8 cellular contexts compared by ENCODE assay signal in genomic region chr4:10117424-10118354, GRCh38. TPM values are rescaled to one million over a fixed set of nuclear protein-coding genes. Genes with fewer than 3 reads are reported as not detected.
DNase-seq lines count a peak whose midpoint lies in the region; ATAC-seq and TF ChIP-seq lines count a peak whose summit lies in the region.

No MANE protein-coding gene starts in this region.

- peaks cover 46% of the 10 kb centered on the region for H3K4me1 Mint-ChIP-seq in central memory CD8-positive, alpha-beta T cell
- peaks cover 44% of the 10 kb centered on the region for H3K4me1 Mint-ChIP-seq in memory B cell

- peak overlapping the region; percentile 56 for H2AFZ ChIP-seq in GM23248

- peaks cover 35% of the 10 kb centered on the region for H3K79me2 ChIP-seq in GM23248 (ENCODE audit: insufficient read depth)

- H3K4me3 ChIP-seq in GM23248, result peak overlapping the region; percentile 75
- H3K4me3 ChIP-seq in tibial artery, result peak overlapping the region; percentile 86 to 93

- H4K20me1 ChIP-seq in GM23248 (ENCODE audit: insufficient read depth), result 0 out of 2 replicates have a peak, but pooled peaks cover 3% of the 10 kb centered on the region

- no peaks in the 10 kb centered on the region for H3K9me2 ChIP-seq in GM23248 (ENCODE audit: insufficient read depth)

- H3K9ac ChIP-seq in GM23248, result peak overlapping the region; percentile 93

- H3K36me3 Mint-ChIP-seq in central memory CD8-positive, alpha-beta T cell (ENCODE audit: insufficient read depth), result peaks cover 45% of the 10 kb centered on the region
- peaks cover 13% of the 10 kb centered on the region for H3K36me3 Mint-ChIP-seq in memory B cell

- intact Hi-C loops in tibial artery (cut with DNase I; ENCODE audit: low total_unique reads), result loop anchor here (2.0 kb wide), 1 partner anchor 17 kb away; no protein-coding TSS in a partner anchor

- WGBS in GM23248 (ENCODE audit: low coverage in 1 of 2, low lambda C conversion rate in 2 of 2, missing lambda C conversion rate in 2 of 2), 2 experiments, result 32 to 36% methylated on average over 20 to 22 of the region's 22 CpGs

- H3K4me2 ChIP-seq in GM23248 (ENCODE audit: unreplicated experiment), result peak overlapping the region; percentile 95

- H3K9me3 Mint-ChIP-seq in central memory CD8-positive, alpha-beta T cell, result no peaks in the 10 kb centered on the region
- H3K9me3 Mint-ChIP-seq in memory B cell, result no peaks in the 10 kb centered on the region

- peak overlapping the region; percentile 96 for H3K27ac Mint-ChIP-seq in central memory CD8-positive, alpha-beta T cell (ENCODE audit: low read depth)
- peak overlapping the region; percentile 98 for H3K27ac Mint-ChIP-seq in memory B cell

- H3K4me3 Mint-ChIP-seq in central memory CD8-positive, alpha-beta T cell, result peak overlapping the region; percentile 98
- H3K4me3 Mint-ChIP-seq in memory B cell, result peak overlapping the region; percentile 87

- ATAC-seq in central memory CD8-positive, alpha-beta T cell (replicated peaks; ENCODE audit: extremely low read depth, poor library complexity, severe bottlenecking), result no peak
- ATAC-seq in memory B cell (ENCODE audit: low read depth) (peak; percentile 12), HG03280 (IDR thresholded peaks at IDR 0.05; ENCODE audit: unreplicated experiment) (no peak)

- in situ Hi-C loops in GM23248 (cut with MboI), result no loop called here

- H3K9me3 ChIP-seq in GM23248 (ENCODE audit: low read depth) (no peaks in the 10 kb centered on the region), tibial artery (no peaks in the 10 kb centered on the region)

- no peak for TF ChIP-seq CTCF in tibial artery (IDR thresholded peaks at IDR 0.05)

- H3K27ac ChIP-seq in GM23248 (peak overlapping the region; percentile 88), tibial artery (peak overlapping the region; percentile 95 to 96)

- H3K36me3 ChIP-seq in GM23248 (ENCODE audit: low read depth) (peaks cover 24% of the 10 kb centered on the region), tibial artery (peaks cover 23 to 27% (median 26%) of the 10 kb centered on the region in 3 donors)

- peaks cover 44% of the 10 kb centered on the region for H3F3A ChIP-seq in GM23248 (ENCODE audit: insufficient read depth)

- H3K27me3 Mint-ChIP-seq in central memory CD8-positive, alpha-beta T cell, result no peaks in the 10 kb centered on the region
- H3K27me3 Mint-ChIP-seq in memory B cell, result no peaks in the 10 kb centered on the region

- peak; percentile 26 for DNase-seq in Ammon's horn (ENCODE audit: low spot score)
- DNase-seq in GM23248, result peak; percentile 39
- peak; percentile 83 for DNase-seq in SIG-M5 treated with dmso at 0.1 percent for 504 hours (lab: John Stamatoyannopoulos, UW; ENCODE audit: unreplicated experiment)
- DNase-seq in central memory CD8-positive, alpha-beta T cell (ENCODE audit: low spot score in 2 of 2), result no peak
- peak in 1 of 2 donors; percentile 37 for DNase-seq in memory B cell (ENCODE audit: low spot score in 2 of 2)
- DNase-seq in tibial artery, result peak in 1 of 2 donors; percentile 75
- DNase-seq in NCI-H1417 (lab: John Stamatoyannopoulos, UW), result no peak

- H3K27me3 ChIP-seq in GM23248 (replicated peaks; ENCODE audit: insufficient read depth), result no peaks in the 10 kb centered on the region
- no peaks in the 10 kb centered on the region for H3K27me3 ChIP-seq in tibial artery

- H3K4me1 ChIP-seq in GM23248 (ENCODE audit: insufficient read depth) (peaks cover 30% of the 10 kb centered on the region), tibial artery (peaks cover 0 to 46% (median 40%) of the 10 kb centered on the region in 4 donors)

RNA-seq across cellular contexts. Expression of gene WDR1, which starts 1.1 kb away (rescaled TPM):
- 471 and 487 TPM in 2 replicates for total RNA-seq in GM23248 (2014; rRNA removed; shearing (Covaris generic))
- 413 and 419 TPM in 2 replicates for polyA plus RNA-seq in GM23248 (2016; fragmentation: Nextera tagmentation; extraction: Ambion mirVana)

Comparison
In these comparisons a context has a peak if more than half of its experiments do, and no peak if none do; other contexts are left out.
1. DNase-seq: peak in Ammon's horn (single experiment), GM23248 (single experiment) and SIG-M5 treated with dmso at 0.1 percent for 504 hours (single experiment); none in central memory CD8-positive, alpha-beta T cell (0 of 2) and NCI-H1417 (0 of 3).